In genomic region chr1:6497215-6497866, GRCh38 we compare ENCODE assay signal across 7 cellular contexts. TPM values are rescaled to one million over a fixed set of nuclear protein-coding genes. Genes with fewer than 3 reads are reported as not detected.
DNase-seq lines count a peak whose midpoint lies in the region; ATAC-seq and TF ChIP-seq lines count a peak whose summit lies in the region.

No MANE protein-coding gene starts in this region.

- H3K27me3 ChIP-seq in PC-9 (ENCODE audit: insufficient read depth, low read depth): no peaks in the 10 kb centered on the region
- H3K27me3 ChIP-seq in heart left ventricle: peaks cover 0 to 16% (median 0%) of the 10 kb centered on the region in 9 donors

- H3K79me2 ChIP-seq in PC-9 (ENCODE audit: low read depth): no peaks in the 10 kb centered on the region

- peaks cover 33% of the 10 kb centered on the region for H3K4me1 Mint-ChIP-seq in activated naive CD4-positive, alpha-beta T cell treated with anti-CD3 and anti-CD28 coated beads, Interleukin-2, amount 50 U/mL, for 24 hours
- H3K4me1 Mint-ChIP-seq in progenitor cell of endocrine pancreas (ENCODE audit: low read depth): peaks cover 7% of the 10 kb centered on the region

- H3K27ac ChIP-seq in PC-9 (no peak overlapping the region), heart left ventricle (peak overlapping the region in 11 of 12 donors; percentile 49 to 87 (median 78))

- peak in 1 of 2 donors; percentile 19 for TF ChIP-seq POLR2A in heart left ventricle (IDR thresholded peaks at IDR 0.05)

- TF ChIP-seq CTCF in GM13977 (IDR thresholded peaks at IDR 0.05; ENCODE audit: extremely low read depth, insufficient read depth, missing control alignments) (no peak), PC-9 (conservative IDR thresholded peaks at IDR 0.05) (no peak), heart left ventricle (IDR thresholded peaks at IDR 0.05) (no peak), progenitor cell of endocrine pancreas (IDR thresholded peaks at IDR 0.05; ENCODE audit: unreplicated experiment) (no peak)

- WGBS in heart left ventricle, 4 donors: 0 to 1% (median 1%) methylated on average over 8 to 74 of the region's 74 CpGs

- CTCF ChIA-PET in PC-9 (lab: Charles Lee): no interaction called here

- no peaks in the 10 kb centered on the region for H3K27me3 Mint-ChIP-seq in activated naive CD4-positive, alpha-beta T cell treated with anti-CD3 and anti-CD28 coated beads, Interleukin-2, amount 50 U/mL, for 24 hours
- peaks cover 44% of the 10 kb centered on the region for H3K27me3 Mint-ChIP-seq in progenitor cell of endocrine pancreas

- no peak overlapping the region for H3K27ac Mint-ChIP-seq in activated naive CD4-positive, alpha-beta T cell treated with anti-CD3 and anti-CD28 coated beads, Interleukin-2, amount 50 U/mL, for 24 hours
- peak overlapping the region; percentile 62 for H3K27ac Mint-ChIP-seq in progenitor cell of endocrine pancreas

- ATAC-seq in heart left ventricle (peak in 3 of 4 donors; percentile 25 to 48 (median 48)), GM18511 (IDR thresholded peaks at IDR 0.05; ENCODE audit: unreplicated experiment) (no peak)

- H3K36me3 ChIP-seq in PC-9 (ENCODE audit: low read depth) (no peaks in the 10 kb centered on the region), heart left ventricle (no peaks in the 10 kb centered on the region)

- H3K9me3 Mint-ChIP-seq in activated naive CD4-positive, alpha-beta T cell treated with anti-CD3 and anti-CD28 coated beads, Interleukin-2, amount 50 U/mL, for 24 hours: no peaks in the 10 kb centered on the region
- no peaks in the 10 kb centered on the region for H3K9me3 Mint-ChIP-seq in progenitor cell of endocrine pancreas (ENCODE audit: low read depth)

- H3K4me1 ChIP-seq in PC-9 (replicated peaks; ENCODE audit: insufficient read depth) (peaks cover 8% of the 10 kb centered on the region), heart left ventricle (peaks cover 6 to 85% (median 55%) of the 10 kb centered on the region in 12 donors)

- peak overlapping the region; percentile 56; the same call in 1 of the 2 replicates for H3K4me3 ChIP-seq in PC-9
- peak overlapping the region; percentile 50 to 81 (median 70) for H3K4me3 ChIP-seq in heart left ventricle

- no peaks in the 10 kb centered on the region for H4K20me1 ChIP-seq in PC-9 (ENCODE audit: insufficient read depth)

- peak overlapping the region; percentile 77 for H3K4me2 ChIP-seq in PC-9

- H3K9me3 ChIP-seq in PC-9 (ENCODE audit: insufficient read depth, low read depth) (no peaks in the 10 kb centered on the region), heart left ventricle (no peaks in the 10 kb centered on the region)

- BruUV-seq in PC-9 (replicated peaks; lab: Mats Ljungman, UMichigan): no TSS peak

- H3K4me3 Mint-ChIP-seq in activated naive CD4-positive, alpha-beta T cell treated with anti-CD3 and anti-CD28 coated beads, Interleukin-2, amount 50 U/mL, for 24 hours: peak overlapping the region; percentile 75
- peak overlapping the region; percentile 72 for H3K4me3 Mint-ChIP-seq in progenitor cell of endocrine pancreas (ENCODE audit: low read depth)

- no peak overlapping the region for H2AFZ ChIP-seq in PC-9

- POLR2A ChIA-PET in PC-9 (lab: Charles Lee; ENCODE audit: unreplicated experiment): no interaction called here

- DNase-seq in GM13977 (ENCODE audit: low spot score) (peak; percentile 87), PC-9 (peak in 1 of 2 experiments; percentile 65), heart left ventricle (peak; percentile 67 to 83 (median 73)), progenitor cell of endocrine pancreas (ENCODE audit: low spot score, unreplicated experiment) (no peak), NCI-H774 (lab: John Stamatoyannopoulos, UW) (no peak)

- H3F3A ChIP-seq in PC-9 (ENCODE audit: insufficient read depth, low read depth): peaks cover 3% of the 10 kb centered on the region; the same call in 1 of the 2 replicates

- no peaks in the 10 kb centered on the region for H3K36me3 Mint-ChIP-seq in activated naive CD4-positive, alpha-beta T cell treated with anti-CD3 and anti-CD28 coated beads, Interleukin-2, amount 50 U/mL, for 24 hours
- no peaks in the 10 kb centered on the region for H3K36me3 Mint-ChIP-seq in progenitor cell of endocrine pancreas (ENCODE audit: insufficient read depth)

- intact Hi-C loops in PC-9 (cut with micrococcal nuclease; ENCODE audit: unreplicated experiment) (no loop called here), heart left ventricle (cut with DNase I) (loop anchor here in 2 of 10 donors (5.0 to 10.0 kb wide), 2 partner anchors 55 to 127 kb away; partner anchors contain the start of genes NOL9 (in 1 of the 2) and THAP3 (in 1 of the 2))

- no peaks in the 10 kb centered on the region for H3K9me2 ChIP-seq in PC-9 (ENCODE audit: insufficient read depth)

- in situ Hi-C loops in GM13977 (cut with MboI; ENCODE audit: low pct_unique_long_range_greater_than_20kb, low sequenced_read_pairs, unreplicated experiment): loop anchor here (25.0 kb wide), 1 partner anchor 715 kb away; no protein-coding TSS in a partner anchor

RNA-seq across cellular contexts. Expression of gene PLEKHG5, which starts 5.9 kb away (rescaled TPM):
- total RNA-seq in PC-9 (2021): 11.3 and 12.6 TPM in 2 replicates
- total RNA-seq in heart left ventricle: 10 to 100 TPM; 10.8 to 20.2 (median 15.2) TPM
- 10 to 100 TPM in 1 of 2 donors, 1 to 10 TPM in 1; 7.2 to 18.5 TPM for polyA plus RNA-seq in heart left ventricle
- total RNA-seq in progenitor cell of endocrine pancreas: 72.3 and 77.0 TPM in 2 replicates

RNA-seq across cellular contexts. Expression of gene TNFRSF25, which starts 31.4 kb away (rescaled TPM):
- total RNA-seq in PC-9 (2021) (12.3 and 21.1 TPM in 2 replicates), heart left ventricle (10 to 100 TPM in 3 of 9 donors, 1 to 10 TPM in 6; 5.2 to 11.6 (median 9.3) TPM), progenitor cell of endocrine pancreas (68.3 and 68.9 TPM in 2 replicates)
- 10 to 100 TPM in 1 of 2 donors, 1 to 10 TPM in 1; 4.7 to 17.5 TPM for polyA plus RNA-seq in heart left ventricle

RNA-seq across cellular contexts. Expression of gene NOL9, which starts 57.0 kb away (rescaled TPM):
- 17.6 and 28.4 TPM in 2 replicates for total RNA-seq in PC-9 (2021)
- total RNA-seq in heart left ventricle: 10 to 100 TPM; 13.1 to 20.6 (median 16.5) TPM
- 1 to 10 TPM; 5.7 to 5.8 TPM for polyA plus RNA-seq in heart left ventricle
- total RNA-seq in progenitor cell of endocrine pancreas: 44.1 and 49.5 TPM in 2 replicates

RNA-seq across cellular contexts. Expression of gene TAS1R1, which starts 57.8 kb away (rescaled TPM):
- total RNA-seq in PC-9 (2021): not detected in 2 replicates
- total RNA-seq in heart left ventricle: not detected
- polyA plus RNA-seq in heart left ventricle: not detected
- not detected in 2 replicates for total RNA-seq in progenitor cell of endocrine pancreas

Comparison
In these comparisons a context has a peak if more than half of its experiments do, and no peak if none do; other contexts are left out.
1. DNase-seq: peak in GM13977 (single experiment) and heart left ventricle (5 of 5); none in progenitor cell of endocrine pancreas (single experiment) and NCI-H774 (single experiment).